16 cellular contexts compared by ENCODE assay signal in genomic region chr5:179393078-179393477, GRCh38. TPM values are rescaled to one million over a fixed set of nuclear protein-coding genes. Genes with fewer than 3 reads are reported as not detected.
DNase-seq lines count a peak whose midpoint lies in the region; ATAC-seq and TF ChIP-seq lines count a peak whose summit lies in the region.
"Had no signal": no experiment of that assay in that cellular context is flagged by ENCODE, and none has a peak within 500 bp of the region (broad histone marks: within the 10 kb centered on the region; RNA-seq: fewer than 3 reads in every experiment).

No MANE protein-coding gene starts in this region.

- H3K27me3 ChIP-seq in osteoblast (ENCODE audit: insufficient read depth, low read length): no peaks in the 10 kb centered on the region

- DNase-seq in ELR (ENCODE audit: low read depth): peak; percentile 93
- DNase-seq in NAMALWA (ENCODE audit: low spot score): peak; percentile 21
- peak; percentile 57 for DNase-seq in coronary artery (ENCODE audit: low spot score)
- DNase-seq in osteoblast (ENCODE audit: insufficient read length, low spot score, missing footprints): peak; percentile 91
- DNase-seq in NOMO-1 treated with dmso at 0.1 percent for 144 hours (lab: John Stamatoyannopoulos, UW; ENCODE audit: unreplicated experiment): no peak
- DNase-seq in immature natural killer cell: no peak
- DNase-seq in DMS53 treated with DMSO at 0.1 percent for 48 hours (lab: John Stamatoyannopoulos, UW; ENCODE audit: unreplicated experiment): no peak
- DNase-seq: activated CD4-positive, alpha-beta T cell treated with anti-CD3 and anti-CD28 coated beads, Interleukin-2, amount 50 U/mL, for 48 hours; activated naive CD4-positive, alpha-beta T cell treated with Interleukin-2 at 50 U/mL for 16 hours; glutamatergic neuron; NCI-H146; occipital lobe; stimulated activated naive B cell treated with anti-CD40 and anti-IgM and Interleukin-4, amounts not matched to agents 10 μg/mL and 1 μg/mL and 100 μg/mL, for 72 hours; T-helper 17 cell had no signal

- peaks cover 0 to 7% (median 3%) of the 10 kb centered on the region in 3 donors for H3K36me3 Mint-ChIP-seq in immature natural killer cell
- H3K36me3 Mint-ChIP-seq: CD8-positive, alpha-beta T cell had no signal

- H3K4me3 Mint-ChIP-seq in immature natural killer cell: no peak overlapping the region
- H3K4me3 Mint-ChIP-seq: CD8-positive, alpha-beta T cell; stimulated activated naive B cell treated with anti-CD40 and anti-IgM and Interleukin-4, amounts not matched to agents 10 μg/mL and 1 μg/mL and 100 μg/mL, for 72 hours; T-helper 17 cell had no signal

- H2AFZ ChIP-seq in osteoblast (ENCODE audit: low read length): no peak overlapping the region

- no peak overlapping the region for H3K4me2 ChIP-seq in osteoblast (ENCODE audit: insufficient read depth, low read length)

- H3K36me3 ChIP-seq in osteoblast (ENCODE audit: insufficient read depth, low read length): no peaks in the 10 kb centered on the region

- no peaks in the 10 kb centered on the region for H3K79me2 ChIP-seq in osteoblast (ENCODE audit: insufficient read depth, low read length)

- no peaks in the 10 kb centered on the region for H3K4me1 ChIP-seq in osteoblast (ENCODE audit: insufficient read depth, low read length)

- no peak overlapping the region for H3K27ac Mint-ChIP-seq in immature natural killer cell
- H3K27ac Mint-ChIP-seq: CD8-positive, alpha-beta T cell; stimulated activated naive B cell treated with anti-CD40 and anti-IgM and Interleukin-4, amounts not matched to agents 10 μg/mL and 1 μg/mL and 100 μg/mL, for 72 hours; T-helper 17 cell had no signal

- ATAC-seq in GM18519 (IDR thresholded peaks at IDR 0.05; ENCODE audit: low FRiP score, unreplicated experiment): no peak
- ATAC-seq: CD8-positive, alpha-beta T cell; stimulated activated naive B cell treated with anti-CD40 and anti-IgM and Interleukin-4, amounts not matched to agents 10 μg/mL and 1 μg/mL and 100 μg/mL, for 72 hours; T-helper 17 cell had no signal

- no peaks in the 10 kb centered on the region for H4K20me1 ChIP-seq in osteoblast (ENCODE audit: insufficient read depth, low read length)

- TF ChIP-seq CTCF in coronary artery (IDR thresholded peaks at IDR 0.05) (no peak), osteoblast (IDR thresholded peaks at IDR 0.05; ENCODE audit: extremely low read depth, low read depth, low read length) (no peak)

- peaks cover 9 to 46% (median 20%) of the 10 kb centered on the region in 6 donors for H3K9me3 Mint-ChIP-seq in immature natural killer cell

- H3K27me3 Mint-ChIP-seq in immature natural killer cell (ENCODE audit: low read depth in 3 of 3): peaks cover 2 to 14% (median 6%) of the 10 kb centered on the region in 3 donors
- H3K27me3 Mint-ChIP-seq: T-helper 17 cell had no signal

- peaks cover 5% of the 10 kb centered on the region for H3K9me3 ChIP-seq in osteoblast (ENCODE audit: low read depth, low read length)

- H3K4me1 Mint-ChIP-seq in immature natural killer cell: no peaks in the 10 kb centered on the region
- H3K4me1 Mint-ChIP-seq: stimulated activated naive B cell treated with anti-CD40 and anti-IgM and Interleukin-4, amounts not matched to agents 10 μg/mL and 1 μg/mL and 100 μg/mL, for 72 hours; T-helper 17 cell had no signal

- H3K4me3 ChIP-seq in coronary artery (no peak overlapping the region), osteoblast (ENCODE audit: insufficient read depth, low read length) (no peak overlapping the region)

- no peak overlapping the region for H3K27ac ChIP-seq in coronary artery
- peak overlapping the region; percentile 88 for H3K27ac ChIP-seq in osteoblast (ENCODE audit: low read depth, low read length)

RNA-seq across cellular contexts. Expression of gene ADAMTS2, which starts 47.8 kb away (rescaled TPM):
- total RNA-seq in osteoblast: 144 and 203 TPM in 2 replicates
- polyA plus RNA-seq in immature natural killer cell: under 1 TPM in 1 of 3 donors, not detected in 2; 0.03 TPM
- total RNA-seq: CD8-positive, alpha-beta T cell; T-helper 17 cell had no signal

Comparison
In these comparisons a context has a peak if more than half of its experiments do, and no peak if none do; other contexts are left out.
1. DNase-seq: peak in ELR (single experiment), NAMALWA (single experiment), coronary artery (single experiment) and osteoblast (single experiment); none in NOMO-1 treated with dmso at 0.1 percent for 144 hours (single experiment), immature natural killer cell (0 of 3) and DMS53 treated with DMSO at 0.1 percent for 48 hours (single experiment).